In the genomic region with DNA sequence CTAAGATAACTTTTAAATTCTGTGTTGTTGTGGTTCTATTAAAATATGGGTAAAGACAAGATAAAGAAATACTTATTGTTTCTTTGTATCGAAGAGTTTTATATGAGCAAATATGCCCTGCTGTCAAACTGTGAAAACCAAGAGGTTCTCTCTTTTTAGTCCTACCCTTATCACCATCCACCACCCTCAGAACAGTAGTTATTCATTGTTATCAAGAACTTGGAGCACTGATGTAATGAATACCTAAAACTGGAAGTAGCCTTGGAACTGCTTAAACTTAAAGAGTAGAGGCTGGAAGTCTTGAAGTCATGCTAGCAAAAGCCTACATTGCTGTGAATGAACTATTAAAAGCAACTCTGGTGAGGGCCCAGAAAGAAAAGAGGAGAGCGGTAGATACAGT, we compare ENCODE assay signal across 1 cellular context.
TF ChIP-seq lines count a peak whose summit lies in the region.

No MANE protein-coding gene starts in this region.

TF ChIP-seq in K562, 482 proteins besides CTCF, POLR2A, EP300 and RAD21 (continued from another document):
- 0 out of 2 replicates have a peak, but pooled peaks have one; percentile 12 for TF ChIP-seq SOX6 (IDR thresholded peaks at IDR 0.05)
- TF ChIP-seq ZNF717 (CRISPR knock-in tag; IDR thresholded peaks at IDR 0.05) = no peak
- TF ChIP-seq SMARCA4 (IDR thresholded peaks at IDR 0.05) = 0 out of 2 replicates have a peak, but pooled peaks have one; percentile 14
- peak; percentile 29; the same call in 1 of the 2 replicates for TF ChIP-seq DPF2 (IDR thresholded peaks at IDR 0.05)
- no peak for TF ChIP-seq ZNF436 (CRISPR knock-in tag; IDR thresholded peaks at IDR 0.05)
TF ChIP-seq in K562: peak in this region for 5.
